ENCODE assay signal across 25 cellular contexts in genomic region chr2:233926806-233927205, GRCh38. TPM values are rescaled to one million over a fixed set of nuclear protein-coding genes. Genes with fewer than 3 reads are reported as not detected.
"Had no signal": no experiment of that assay in that cellular context is flagged by ENCODE, and none has a peak within 500 bp of the region (broad histone marks: within the 10 kb centered on the region; RNA-seq: fewer than 3 reads in every experiment).

No MANE protein-coding gene starts in this region.

- H3K27ac Mint-ChIP-seq: activated CD4-positive, alpha-beta memory T cell treated with anti-CD3 and anti-CD28 coated beads for 36 hours; activated naive CD4-positive, alpha-beta T cell treated with anti-CD3 and anti-CD28 coated beads, Interleukin-2, amount 10 ng/mL, durations not matched to agents 7 days and 5 days; activated naive CD8-positive, alpha-beta T cell treated with anti-CD3 and anti-CD28 coated beads, Interleukin-2, amount 50 U/mL, for 24 hours; activated T-cell treated with anti-CD3 and anti-CD28 coated beads, Interleukin-2, amount 50 U/mL, for 72 hours; brain; dendritic cell treated with granulocyte-macrophage colony-stimulating factor and Interleukin-4, amounts not matched to agents 40 ng/mL and 50 ng/mL, for 4 days; memory B cell; natural killer cell treated with Interleukin-12 subunit alpha and Interleukin-12 subunit beta and Interleukin-15 and Interleukin-18, amount 100 ng/mL, for 72 hours; type B pancreatic cell had no signal

- ATAC-seq: activated naive CD8-positive, alpha-beta T cell treated with anti-CD3 and anti-CD28 coated beads, Interleukin-2, amount 50 U/mL, for 24 hours; activated T-cell treated with anti-CD3 and anti-CD28 coated beads, Interleukin-2, amount 50 U/mL, for 72 hours; gastroesophageal sphincter; left ventricle myocardium superior; natural killer cell treated with Interleukin-12 subunit alpha and Interleukin-12 subunit beta and Interleukin-15 and Interleukin-18, amount 100 ng/mL, for 72 hours; pancreas; right cardiac atrium had no signal

- H3K9me3 Mint-ChIP-seq: activated CD4-positive, alpha-beta memory T cell treated with anti-CD3 and anti-CD28 coated beads for 36 hours; activated naive CD4-positive, alpha-beta T cell treated with anti-CD3 and anti-CD28 coated beads, Interleukin-2, amount 10 ng/mL, durations not matched to agents 7 days and 5 days; activated naive CD8-positive, alpha-beta T cell treated with anti-CD3 and anti-CD28 coated beads, Interleukin-2, amount 50 U/mL, for 24 hours; activated T-cell treated with anti-CD3 and anti-CD28 coated beads, Interleukin-2, amount 50 U/mL, for 72 hours; dendritic cell treated with granulocyte-macrophage colony-stimulating factor and Interleukin-4, amounts not matched to agents 40 ng/mL and 50 ng/mL, for 4 days; memory B cell; natural killer cell treated with Interleukin-12 subunit alpha and Interleukin-12 subunit beta and Interleukin-15 and Interleukin-18, amount 100 ng/mL, for 72 hours; type B pancreatic cell had no signal

- H3K4me1 Mint-ChIP-seq: activated naive CD4-positive, alpha-beta T cell treated with anti-CD3 and anti-CD28 coated beads, Interleukin-2, amount 10 ng/mL, durations not matched to agents 7 days and 5 days; brain; memory B cell had no signal

- H3K27me3 Mint-ChIP-seq: brain had no signal

- DNase-seq: activated CD4-positive, alpha-beta memory T cell treated with anti-CD3 and anti-CD28 coated beads for 36 hours; activated CD4-positive, alpha-beta T cell treated with anti-CD3 and anti-CD28 coated beads for 48 hours; activated effector memory CD4-positive, alpha-beta T cell treated with Interleukin-2 at 50 U/mL for 16 hours; activated naive CD4-positive, alpha-beta T cell treated with anti-CD3 and anti-CD28 coated beads, Interleukin-2, amount 10 ng/mL, durations not matched to agents 7 days and 5 days; activated naive CD8-positive, alpha-beta T cell treated with anti-CD3 and anti-CD28 coated beads, Interleukin-2, amount 50 U/mL, for 24 hours; activated T-cell treated with anti-CD3 and anti-CD28 coated beads, Interleukin-2, amount 50 U/mL, for 72 hours; caudate nucleus; effector CD8-positive, alpha-beta T cell; head of caudate nucleus; hypothalamus; left ventricle myocardium superior; pancreas; right cardiac atrium; stimulated activated CD4-positive, alpha-beta T cell treated with anti-CD3 and anti-CD28 coated beads, Interleukin-4, amount 100 ng/mL, for 24 hours; stimulated activated naive CD4-positive, alpha-beta T cell treated with Interleukin-2 at 50 U/mL for 16 hours had no signal

- H3K4me3 Mint-ChIP-seq: activated CD4-positive, alpha-beta memory T cell treated with anti-CD3 and anti-CD28 coated beads for 36 hours; activated naive CD4-positive, alpha-beta T cell treated with anti-CD3 and anti-CD28 coated beads, Interleukin-2, amount 10 ng/mL, durations not matched to agents 7 days and 5 days; activated naive CD8-positive, alpha-beta T cell treated with anti-CD3 and anti-CD28 coated beads, Interleukin-2, amount 50 U/mL, for 24 hours; activated T-cell treated with anti-CD3 and anti-CD28 coated beads, Interleukin-2, amount 50 U/mL, for 72 hours; brain; dendritic cell treated with granulocyte-macrophage colony-stimulating factor and Interleukin-4, amounts not matched to agents 40 ng/mL and 50 ng/mL, for 4 days; memory B cell; natural killer cell treated with Interleukin-12 subunit alpha and Interleukin-12 subunit beta and Interleukin-15 and Interleukin-18, amount 100 ng/mL, for 72 hours; type B pancreatic cell had no signal

- H3K4me3 ChIP-seq: esophagus muscularis mucosa, gastroesophageal sphincter, pancreas, thoracic aorta had no signal

- H3K36me3 Mint-ChIP-seq: activated CD4-positive, alpha-beta memory T cell treated with anti-CD3 and anti-CD28 coated beads for 36 hours; activated naive CD4-positive, alpha-beta T cell treated with anti-CD3 and anti-CD28 coated beads, Interleukin-2, amount 10 ng/mL, durations not matched to agents 7 days and 5 days; brain; memory B cell; natural killer cell treated with Interleukin-12 subunit alpha and Interleukin-12 subunit beta and Interleukin-15 and Interleukin-18, amount 100 ng/mL, for 72 hours; type B pancreatic cell had no signal

RNA-seq across cellular contexts. Expression of gene TRPM8, which starts 9.6 kb away (rescaled TPM):
- total RNA-seq: activated CD4-positive, alpha-beta memory T cell treated with anti-CD3 and anti-CD28 coated beads for 36 hours; activated T-cell treated with anti-CD3 and anti-CD28 coated beads, Interleukin-2, amount 50 U/mL, for 72 hours; esophagus muscularis mucosa; gastroesophageal sphincter; left ventricle myocardium superior; natural killer cell treated with Interleukin-12 subunit alpha and Interleukin-12 subunit beta and Interleukin-15 and Interleukin-18, amount 100 ng/mL, for 72 hours; pulmonary artery endothelial cell; right cardiac atrium; T-helper 2 cell treated with Interferon-gamma antibody and Interleukin-4, amounts not matched to agents 100 ng/mL and 5 ng/mL, for 36 hours; thoracic aorta had no signal
